In genomic region chr19:748274-748598, GRCh38 we compare ENCODE assay signal across 25 cellular contexts. TPM values are rescaled to one million over a fixed set of nuclear protein-coding genes. Genes with fewer than 3 reads are reported as not detected.
A peak's percentile ranks its signal among the peaks of the same experiment; 100 is the strongest.
DNase-seq lines count a peak whose midpoint lies in the region; ATAC-seq, FAIRE-seq and TF ChIP-seq lines count a peak whose summit lies in the region.
"Had no signal": no experiment of that assay in that cellular context is flagged by ENCODE, and none has a peak within 500 bp of the region (broad histone marks: within the 10 kb centered on the region; RNA-seq: fewer than 3 reads in every experiment).

No MANE protein-coding gene starts in this region.

- H3K4me3 Mint-ChIP-seq in activated naive CD4-positive, alpha-beta T cell treated with anti-CD3 and anti-CD28 coated beads, Interleukin-2, amount 10 ng/mL, durations not matched to agents 7 days and 5 days, result no peak overlapping the region
- H3K4me3 Mint-ChIP-seq: CD8-positive, alpha-beta T cell; HFFc6 had no signal

- DNase-seq in SK-N-SH (peak; percentile 55), H1 (ENCODE audit: low read depth in 1 of 2, low spot score in 2 of 2) (no peak), upper lobe of left lung (peak; percentile 40 to 85), coronary artery (ENCODE audit: low spot score) (no peak), NCI-H2171 treated with DMSO at 0.1 percent for 48 hours (lab: John Stamatoyannopoulos, UW) (no peak)
- DNase-seq in activated naive CD4-positive, alpha-beta T cell treated with anti-CD3 and anti-CD28 coated beads, Interleukin-2, amount 10 ng/mL, durations not matched to agents 7 days and 5 days, result no peak
- DNase-seq: CD8-positive, alpha-beta T cell; GF-D8; HFFc6; IMR-90; Kasumi-1; NCI-H1105 treated with DMSO at 0.1 percent for 48 hours; NCI-H1694 treated with DMSO at 0.1 percent for 48 hours; NCI-H2107; NCI-H345; NCI-H69; OCI-M1 had no signal

- H3K23ac ChIP-seq in H1 (ENCODE audit: insufficient read length), result no peak overlapping the region

- H3K9me3 Mint-ChIP-seq in activated naive CD4-positive, alpha-beta T cell treated with anti-CD3 and anti-CD28 coated beads, Interleukin-2, amount 10 ng/mL, durations not matched to agents 7 days and 5 days, result peaks cover 17% of the 10 kb centered on the region
- H3K9me3 Mint-ChIP-seq: CD8-positive, alpha-beta T cell had no signal

- no peaks in the 10 kb centered on the region for H3K9me2 ChIP-seq in SK-N-SH

- H3K4me1 ChIP-seq in SK-N-SH (ENCODE audit: control insufficient read depth in 1 of 2, insufficient read depth in 2 of 2, low read depth in 1 of 2, low read length in 1 of 2) (no peaks in the 10 kb centered on the region), H1 (replicated peaks in 1 of 4; ENCODE audit: control insufficient read depth in 3 of 4, insufficient read depth in 4 of 4, low read length in 3 of 4) (peaks cover 0 to 5% (median 3%) of the 10 kb centered on the region in 4 experiments; a peak in 3 of 7 replicates), mucosa of rectum (ENCODE audit: control insufficient read depth in 2 of 2, insufficient read depth in 2 of 2, low read length in 2 of 2) (peaks cover 13 to 22% of the 10 kb centered on the region in 2 donors), upper lobe of left lung (peaks cover 0 to 28% (median 8%) of the 10 kb centered on the region in 4 donors)

- no peaks in the 10 kb centered on the region for H4K20me1 ChIP-seq in SK-N-SH (ENCODE audit: insufficient read depth)
- H4K20me1 ChIP-seq in H1 (replicated peaks in 1 of 2; ENCODE audit: control insufficient read depth in 1 of 2, insufficient read depth in 2 of 2, low read length in 2 of 2), result peaks cover 0 to 1% of the 10 kb centered on the region in 2 experiments

- H2BK120ac ChIP-seq in H1 (replicated peaks; ENCODE audit: low read depth, low read length), result no peak overlapping the region

- H3K36me3 Mint-ChIP-seq in activated naive CD4-positive, alpha-beta T cell treated with anti-CD3 and anti-CD28 coated beads, Interleukin-2, amount 10 ng/mL, durations not matched to agents 7 days and 5 days, result no peaks in the 10 kb centered on the region
- H3K36me3 Mint-ChIP-seq: CD8-positive, alpha-beta T cell had no signal

- no peak overlapping the region for H2BK12ac ChIP-seq in H1 (ENCODE audit: low read depth, low read length)

- POLR2A ChIA-PET in SK-N-SH (lab: Yijun Ruan, JAX), result interaction anchor here (1.0 kb wide), 1 partner anchor 40 kb away, joined by 3 read pairs; the partner anchor contains the start of gene PALM
- POLR2A ChIA-PET in H1 (lab: Charles Lee; ENCODE audit: partially characterized antibody), result interaction anchor here (1.3 kb wide), 2 partner anchors 171 to 278 kb away, joined by 3 to 4 read pairs; partner anchors contain the start of gene CNN2

- no peak overlapping the region for H3K27ac ChIP-seq in SK-N-SH (ENCODE audit: low read depth in 2 of 2, low read length in 1 of 2)
- H3K27ac ChIP-seq in H1 (ENCODE audit: low read depth, low read length), result no peak overlapping the region
- peak overlapping the region; percentile 92 to 99 for H3K27ac ChIP-seq in mucosa of rectum (ENCODE audit: low read depth in 2 of 2, low read length in 2 of 2)
- H3K27ac ChIP-seq in upper lobe of left lung, result no peak overlapping the region
- no peak overlapping the region for H3K27ac ChIP-seq in coronary artery
- H3K27ac ChIP-seq: BLaER1, SJSA1 had no signal

- H3K4me2 ChIP-seq in SK-N-SH (no peak overlapping the region), H1 (ENCODE audit: insufficient read depth in 1 of 2, low read depth in 2 of 2, low read length in 2 of 2) (no peak overlapping the region)
- H3K4me2 ChIP-seq: BLaER1 had no signal

- H3K36me3 ChIP-seq in SK-N-SH (replicated peaks in 1 of 2; ENCODE audit: control insufficient read depth in 1 of 2, insufficient read depth in 2 of 2, low read length in 1 of 2) (no peaks in the 10 kb centered on the region), H1 (ENCODE audit: control insufficient read depth in 2 of 4, insufficient read depth in 4 of 4, low read length in 3 of 4) (no peaks in the 10 kb centered on the region), mucosa of rectum (ENCODE audit: control insufficient read depth in 2 of 2, insufficient read depth in 2 of 2, low read length in 2 of 2) (no peaks in the 10 kb centered on the region), upper lobe of left lung (peaks cover 0 to 16% (median 6%) of the 10 kb centered on the region in 4 donors)
- H3K36me3 ChIP-seq: SJSA1 had no signal

- H3K4me1 Mint-ChIP-seq in activated naive CD4-positive, alpha-beta T cell treated with anti-CD3 and anti-CD28 coated beads, Interleukin-2, amount 10 ng/mL, durations not matched to agents 7 days and 5 days, result no peaks in the 10 kb centered on the region

- H2AFZ ChIP-seq in SK-N-SH (ENCODE audit: low read depth), result no peak overlapping the region
- no peak overlapping the region for H2AFZ ChIP-seq in H1 (ENCODE audit: low read length)

- H3K9ac ChIP-seq in SK-N-SH (no peak overlapping the region), H1 (replicated peaks in 1 of 4; ENCODE audit: extremely low read depth in 1 of 4, low read depth in 3 of 4, low read length in 3 of 4) (no peak overlapping the region), mucosa of rectum (ENCODE audit: low read depth in 1 of 2, low read length in 2 of 2) (peak overlapping the region; percentile 56 to 89)
- H3K9ac ChIP-seq: BLaER1 had no signal

- TF ChIP-seq POLR2A in H1 (IDR thresholded peaks at IDR 0.05; ENCODE audit: control extremely low read depth in 1 of 2, low read depth in 2 of 2, low read length in 2 of 2) (no peak), upper lobe of left lung (IDR thresholded peaks at IDR 0.05) (no peak)

- peaks cover 7% of the 10 kb centered on the region for H3K27me3 Mint-ChIP-seq in activated naive CD4-positive, alpha-beta T cell treated with anti-CD3 and anti-CD28 coated beads, Interleukin-2, amount 10 ng/mL, durations not matched to agents 7 days and 5 days

- H3K23me2 ChIP-seq in H1 (ENCODE audit: low read depth, low read length), result no peaks in the 10 kb centered on the region

- no peak overlapping the region for H3K4ac ChIP-seq in H1 (replicated peaks; ENCODE audit: insufficient read length, low read depth, low read length)

- peak overlapping the region; percentile 71; the same call in 1 of the 2 replicates for H2BK5ac ChIP-seq in H1 (ENCODE audit: low read depth, low read length)

- TF ChIP-seq EP300 in SK-N-SH (IDR thresholded peaks at IDR 0.05; ENCODE audit: borderline replicate concordance in 1 of 2, low read depth in 1 of 2, low read length in 1 of 2), result no peak
- no peak for TF ChIP-seq EP300 in H1 (IDR thresholded peaks at IDR 0.05; ENCODE audit: borderline replicate concordance in 1 of 2, low read depth in 2 of 2, low read length in 2 of 2)
- no peak for TF ChIP-seq EP300 in upper lobe of left lung (IDR thresholded peaks at IDR 0.05)

- no peak overlapping the region for H4K5ac ChIP-seq in H1 (ENCODE audit: insufficient read length, low read depth, low read length)

- no peaks in the 10 kb centered on the region for H3K79me1 ChIP-seq in H1 (ENCODE audit: low read depth, low read length)

- no peaks in the 10 kb centered on the region for H3K27me3 ChIP-seq in SK-N-SH (ENCODE audit: insufficient read depth)
- no peaks in the 10 kb centered on the region for H3K27me3 ChIP-seq in H1 (replicated peaks in 1 of 4; ENCODE audit: control insufficient read depth in 3 of 4, extremely low read depth in 1 of 4, insufficient read depth in 3 of 4, low read length in 3 of 4)
- no peaks in the 10 kb centered on the region for H3K27me3 ChIP-seq in mucosa of rectum (ENCODE audit: control insufficient read depth in 2 of 2, insufficient read depth in 2 of 2, low read length in 2 of 2)
- no peaks in the 10 kb centered on the region for H3K27me3 ChIP-seq in upper lobe of left lung
- H3K27me3 ChIP-seq: BLaER1, SJSA1 had no signal

- H3K79me2 ChIP-seq in SK-N-SH (ENCODE audit: insufficient read depth) (no peaks in the 10 kb centered on the region), H1 (ENCODE audit: control insufficient read depth in 1 of 2, insufficient read depth in 2 of 2, low read length in 2 of 2) (no peaks in the 10 kb centered on the region)

- H4K91ac ChIP-seq in H1 (replicated peaks; ENCODE audit: insufficient read length, low read length), result no peak overlapping the region

- no peak overlapping the region for H3K56ac ChIP-seq in H1 (replicated peaks; ENCODE audit: insufficient read length, low read depth, low read length)

- H2BK20ac ChIP-seq in H1 (ENCODE audit: low read length), result no peak overlapping the region

- CTCF ChIA-PET in SK-N-SH (lab: Yijun Ruan, JAX), result interaction anchor here (1.9 kb wide), 1 partner anchor 14 kb away, joined by 6 read pairs; no protein-coding TSS in a partner anchor
- CTCF ChIA-PET in H1 (lab: Charles Lee; ENCODE audit: partially characterized antibody), result interaction anchor here (1.0 to 1.6 kb wide), 3 partner anchors 9 to 51 kb away, joined by 3 to 5 read pairs (median 3); no protein-coding TSS in a partner anchor
- CTCF ChIA-PET in activated naive CD4-positive, alpha-beta T cell treated with anti-CD3 and anti-CD28 coated beads, Interleukin-2, amount 10 ng/mL, durations not matched to agents 7 days and 5 days (lab: Charles Lee), result no interaction called here

- no peak overlapping the region; a peak in 1 of 4 replicates for H3K4me3 ChIP-seq in SK-N-SH (ENCODE audit: low read depth in 2 of 2, low read length in 1 of 2)
- H3K4me3 ChIP-seq in H1 (ENCODE audit: extremely low read depth in 1 of 4, insufficient read depth in 2 of 4, low read depth in 3 of 4, low read length in 4 of 4), result no peak overlapping the region
- peak overlapping the region; percentile 56 to 66 for H3K4me3 ChIP-seq in mucosa of rectum (ENCODE audit: low read length in 2 of 2)
- no peak overlapping the region for H3K4me3 ChIP-seq in upper lobe of left lung
- H3K4me3 ChIP-seq in coronary artery, result no peak overlapping the region
- H3K4me3 ChIP-seq: BLaER1, SJSA1 had no signal

- no peak overlapping the region for H2AK5ac ChIP-seq in H1 (ENCODE audit: low read depth, low read length)

- TF ChIP-seq RAD21 in SK-N-SH (IDR thresholded peaks at IDR 0.05; ENCODE audit: low read length) (no peak), H1 (IDR thresholded peaks at IDR 0.05 in 1 of 2, conservative IDR thresholded peaks at IDR 0.05 in 1 of 2; ENCODE audit: low read depth in 2 of 2, low read length in 2 of 2) (no peak)

- no peak for ATAC-seq in SK-N-SH treated with all-trans-retinoic acid at 6 μM for 48 hours
- ATAC-seq in upper lobe of left lung (ENCODE audit: low FRiP score in 2 of 2), result no peak
- ATAC-seq: CD8-positive, alpha-beta T cell had no signal

- TF ChIP-seq CTCF in SK-N-SH (IDR thresholded peaks at IDR 0.05), result no peak
- TF ChIP-seq CTCF in H1 (IDR thresholded peaks at IDR 0.05; ENCODE audit: control extremely low read depth in 1 of 3, insufficient read depth in 1 of 3, low read depth in 1 of 3, low read length in 3 of 3), result no peak
- TF ChIP-seq CTCF in upper lobe of left lung (IDR thresholded peaks at IDR 0.05), result no peak
- no peak for TF ChIP-seq CTCF in coronary artery (IDR thresholded peaks at IDR 0.05)

- 62% methylated on average over 5 of the region's 14 CpGs for WGBS in SK-N-SH (ENCODE audit: low lambda C conversion rate)
- 77% methylated on average over 14 of the region's 14 CpGs; no CpG with 5 or more reads in 1 of the 2 experiments for WGBS in H1 (ENCODE audit: extremely low coverage in 1 of 2, insufficient coverage in 1 of 2, insufficient read length in 1 of 2, insufficient replicate concordance in 2 of 2, low coverage in 1 of 2, low lambda C conversion rate in 2 of 2, missing lambda C conversion rate in 1 of 2), 2 experiments
- WGBS in upper lobe of left lung, 2 donors, result 64 to 90% methylated on average over 2 to 13 of the region's 14 CpGs

- H3K14ac ChIP-seq in H1 (ENCODE audit: insufficient read length), result no peak overlapping the region

- H2BK15ac ChIP-seq in H1 (ENCODE audit: low read length), result no peak overlapping the region

- no peak for FAIRE-seq in H1 (lab: Jason Lieb, UNC)
- FAIRE-seq: D721Med, GM12892 had no signal

- no peak overlapping the region for H3K18ac ChIP-seq in H1 (ENCODE audit: extremely low read depth, low read length)

- H3K9me3 ChIP-seq in SK-N-SH (no peaks in the 10 kb centered on the region), H1 (ENCODE audit: insufficient read depth in 2 of 2, low read depth in 1 of 2, low read length in 1 of 2) (peaks cover 5 to 14% of the 10 kb centered on the region in 2 experiments; a peak in 2 of 4 replicates), mucosa of rectum (ENCODE audit: control insufficient read depth in 2 of 2, low read length in 2 of 2) (no peaks in the 10 kb centered on the region), upper lobe of left lung (peaks cover 0 to 24% (median 9%) of the 10 kb centered on the region in 4 donors)

- H3K27ac Mint-ChIP-seq in activated naive CD4-positive, alpha-beta T cell treated with anti-CD3 and anti-CD28 coated beads, Interleukin-2, amount 10 ng/mL, durations not matched to agents 7 days and 5 days, result no peak overlapping the region
- H3K27ac Mint-ChIP-seq: CD8-positive, alpha-beta T cell; HFFc6 had no signal

- peaks cover 2% of the 10 kb centered on the region for H3F3A ChIP-seq in SK-N-SH (replicated peaks; ENCODE audit: insufficient read depth)

- H4K8ac ChIP-seq in H1 (ENCODE audit: extremely low read depth, insufficient read depth, low read length), result 0 out of 2 replicates have a peak overlapping the region, but pooled peaks have one; percentile 51

RNA-seq across cellular contexts. Expression of gene MISP, which starts 2.7 kb away (rescaled TPM):
- 0.03 and 0.08 TPM in 2 replicates for polyA plus RNA-seq in SK-N-SH (2012; rRNA removed)
- polyA plus RNA-seq in SK-N-SH (2012; cell fraction: cytosol; rRNA removed), result 0.05 TPM in 2 replicates
- 0.06 TPM in 2 replicates for polyA plus RNA-seq in SK-N-SH (2012; cell fraction: nucleus; rRNA removed)
- 0.43 and 0.54 TPM in 2 replicates for total RNA-seq in H1 (2021; fragmentation: NEBNext Ultra II Directional; extraction: Animal tissue kit (Norgen Biotek cat#: 25700))
- polyA plus RNA-seq in H1 (2011; rRNA removed), result 0.45 and 0.52 TPM in 2 replicates
- polyA plus RNA-seq in H1 (2011; cell fraction: cytosol; rRNA removed), result 0.45 TPM
- polyA plus RNA-seq in H1 (2011; cell fraction: nucleus; rRNA removed), result 0.77 TPM
- 0.35 to 0.93 TPM (median 0.72 TPM) in 4 replicates for polyA plus RNA-seq in H1 (2012, experiment 1 of 2)
- polyA plus RNA-seq in H1 (2012, experiment 2 of 2), result 0.84 TPM
- 0.26 TPM for polyA plus RNA-seq in H1 (2013, experiment 1 of 2)
- polyA plus RNA-seq in H1 (2013, experiment 2 of 2), result 0.39 TPM
- polyA minus RNA-seq in H1 (2011; rRNA and poly(A)+ RNA removed), result 0.41 and 0.46 TPM in 2 replicates
- polyA minus RNA-seq in H1 (2011; cell fraction: cytosol; rRNA and poly(A)+ RNA removed), result 1.2 TPM
- polyA minus RNA-seq in H1 (2011; cell fraction: nucleus; rRNA and poly(A)+ RNA removed), result 0.60 TPM
- total RNA-seq in upper lobe of left lung, result 10 to 100 TPM; 22.5 to 51.5 (median 37.5) TPM
- total RNA-seq: CD8-positive, alpha-beta T cell; H4; IMR-90 had no signal
- polyA plus RNA-seq: IMR-90 had no signal

RNA-seq across cellular contexts. Expression of gene PALM, which starts 39.5 kb away (rescaled TPM):
- polyA plus RNA-seq in SK-N-SH (2012; rRNA removed) (6.2 and 15.6 TPM in 2 replicates), H1 (2011; rRNA removed) (5.7 and 13.0 TPM in 2 replicates)
- 7.7 and 9.4 TPM in 2 replicates for polyA plus RNA-seq in SK-N-SH (2012; cell fraction: cytosol; rRNA removed)
- 14.9 and 18.0 TPM in 2 replicates for polyA plus RNA-seq in SK-N-SH (2012; cell fraction: nucleus; rRNA removed)
- total RNA-seq in H1 (2021; fragmentation: NEBNext Ultra II Directional; extraction: Animal tissue kit (Norgen Biotek cat#: 25700)), result 16.5 TPM in 2 replicates
- 6.8 TPM for polyA plus RNA-seq in H1 (2011; cell fraction: cytosol; rRNA removed)
- 10.6 TPM for polyA plus RNA-seq in H1 (2011; cell fraction: nucleus; rRNA removed)
- polyA plus RNA-seq in H1 (2012, experiment 1 of 2), result 10.4 to 27.0 TPM (median 21.8 TPM) in 4 replicates
- 11.9 TPM for polyA plus RNA-seq in H1 (2012, experiment 2 of 2)
- 12.6 TPM for polyA plus RNA-seq in H1 (2013, experiment 1 of 2)
- polyA plus RNA-seq in H1 (2013, experiment 2 of 2), result 14.1 TPM
- polyA minus RNA-seq in H1 (2011; rRNA and poly(A)+ RNA removed), result 1.7 and 1.8 TPM in 2 replicates
- polyA minus RNA-seq in H1 (2011; cell fraction: cytosol; rRNA and poly(A)+ RNA removed), result 5.1 TPM
- 6.4 TPM for polyA minus RNA-seq in H1 (2011; cell fraction: nucleus; rRNA and poly(A)+ RNA removed)
- total RNA-seq in upper lobe of left lung, result 10 to 100 TPM; 12.5 to 65.6 (median 37.4) TPM
- total RNA-seq: CD8-positive, alpha-beta T cell; SJSA1 had no signal

RNA-seq across cellular contexts. Expression of gene PTBP1, which starts 49.0 kb away (rescaled TPM):
- 172 and 243 TPM in 2 replicates for polyA plus RNA-seq in SK-N-SH (2012; rRNA removed)
- polyA plus RNA-seq in SK-N-SH (2012; cell fraction: cytosol; rRNA removed), result 81.4 and 143 TPM in 2 replicates
- polyA plus RNA-seq in SK-N-SH (2012; cell fraction: nucleus; rRNA removed), result 286 and 334 TPM in 2 replicates
- total RNA-seq in H1 (2021; fragmentation: NEBNext Ultra II Directional; extraction: Animal tissue kit (Norgen Biotek cat#: 25700)), result 873 and 888 TPM in 2 replicates
- polyA plus RNA-seq in H1 (2011; rRNA removed), result 528 and 645 TPM in 2 replicates
- polyA plus RNA-seq in H1 (2011; cell fraction: cytosol; rRNA removed), result 260 TPM
- 826 TPM for polyA plus RNA-seq in H1 (2011; cell fraction: nucleus; rRNA removed)
- 649 to 848 TPM (median 690 TPM) in 4 replicates for polyA plus RNA-seq in H1 (2012, experiment 1 of 2)
- polyA plus RNA-seq in H1 (2012, experiment 2 of 2), result 847 TPM
- 606 TPM for polyA plus RNA-seq in H1 (2013, experiment 1 of 2)
- 550 TPM for polyA plus RNA-seq in H1 (2013, experiment 2 of 2)
- 439 and 460 TPM in 2 replicates for polyA minus RNA-seq in H1 (2011; rRNA and poly(A)+ RNA removed)
- polyA minus RNA-seq in H1 (2011; cell fraction: cytosol; rRNA and poly(A)+ RNA removed), result 362 TPM
- polyA minus RNA-seq in H1 (2011; cell fraction: nucleus; rRNA and poly(A)+ RNA removed), result 312 TPM
- total RNA-seq in upper lobe of left lung, result 100 to 1,000 TPM; 122 to 270 (median 219) TPM

RNA-seq across cellular contexts. Expression of gene PRSS57, which starts 53.0 kb away (rescaled TPM):
- polyA plus RNA-seq in SK-N-SH (2012; rRNA removed) (not detected in 2 replicates), H1 (2011; rRNA removed) (0.09 TPM in 1 of 2 replicates, not detected in the other)
- polyA plus RNA-seq in SK-N-SH (2012; cell fraction: cytosol; rRNA removed), result not detected in 2 replicates
- 0.05 and 0.14 TPM in 2 replicates for polyA plus RNA-seq in SK-N-SH (2012; cell fraction: nucleus; rRNA removed)
- total RNA-seq in H1 (2021; fragmentation: NEBNext Ultra II Directional; extraction: Animal tissue kit (Norgen Biotek cat#: 25700)), result not detected in 2 replicates
- polyA plus RNA-seq in H1 (2011; cell fraction: cytosol; rRNA removed), result 0.18 TPM
- not detected for polyA plus RNA-seq in H1 (2011; cell fraction: nucleus; rRNA removed)
- polyA plus RNA-seq in H1 (2012, experiment 1 of 2), result not detected in 4 replicates
- not detected for polyA plus RNA-seq in H1 (2012, experiment 2 of 2)
- polyA plus RNA-seq in H1 (2013, experiment 1 of 2), result 0.04 TPM
- polyA plus RNA-seq in H1 (2013, experiment 2 of 2), result 0.07 TPM
- polyA minus RNA-seq in H1 (2011; rRNA and poly(A)+ RNA removed), result 0.22 TPM in 1 of 2 replicates, not detected in the other
- not detected for polyA minus RNA-seq in H1 (2011; cell fraction: cytosol; rRNA and poly(A)+ RNA removed)
- not detected for polyA minus RNA-seq in H1 (2011; cell fraction: nucleus; rRNA and poly(A)+ RNA removed)
- under 1 TPM in 2 of 6 donors, not detected in 4; 0.37 to 0.46 TPM for total RNA-seq in upper lobe of left lung
- total RNA-seq: A172; CD8-positive, alpha-beta T cell; H4; HFFc6; IMR-90; SJSA1 had no signal
- polyA plus RNA-seq: IMR-90 had no signal

Comparison
In these comparisons a context has a peak if more than half of its experiments do, and no peak if none do; other contexts are left out.
1. DNase-seq: peak in SK-N-SH (single experiment) and upper lobe of left lung (2 of 2); none in H1 (0 of 2), activated naive CD4-positive, alpha-beta T cell treated with anti-CD3 and anti-CD28 coated beads, Interleukin-2, amount 10 ng/mL, durations not matched to agents 7 days and 5 days (single experiment), coronary artery (single experiment) and NCI-H2171 treated with DMSO at 0.1 percent for 48 hours (single experiment).
2. H3K27ac ChIP-seq: peak in mucosa of rectum (2 of 2); none in SK-N-SH (0 of 2), H1 (single experiment), upper lobe of left lung (0 of 4) and coronary artery (0 of 2).
3. H3K4me3 ChIP-seq: peak in mucosa of rectum (2 of 2); none in SK-N-SH (0 of 2), H1 (0 of 4), upper lobe of left lung (0 of 4) and coronary artery (single experiment).
4. H3K9ac ChIP-seq: peak in mucosa of rectum (2 of 2); none in SK-N-SH (single experiment) and H1 (0 of 4).
5. RNA of gene MISP, which starts 2.7 kb away (total RNA-seq): 22.5 to 51.5 TPM in upper lobe of left lung; 0.43 to 0.54 TPM in H1; every median in the first group is over 10 times any median in the second.